ENCODE assay signal across 25 cellular contexts in genomic region chr10:104563051-104563450, GRCh38.
"Had no signal": no experiment of that assay in that cellular context is flagged by ENCODE, and none has a peak within 500 bp of the region (broad histone marks: within the 10 kb centered on the region; RNA-seq: fewer than 3 reads in every experiment).

No MANE protein-coding gene starts in this region.

- H3K27ac ChIP-seq: colonic mucosa, coronary artery, dorsolateral prefrontal cortex, epithelial cell of prostate, esophagus squamous epithelium, foreskin keratinocyte, gastrocnemius medialis, gastroesophageal sphincter, heart left ventricle, heart right ventricle had no signal

- H3K36me3 ChIP-seq: colonic mucosa, esophagus squamous epithelium, gastrocnemius medialis, gastroesophageal sphincter, heart left ventricle, heart right ventricle had no signal

- H3K4me3 ChIP-seq: colonic mucosa, coronary artery, dorsolateral prefrontal cortex, esophagus squamous epithelium, gastrocnemius medialis, gastroesophageal sphincter, heart left ventricle, heart right ventricle had no signal

- H3K27ac Mint-ChIP-seq: dendritic cell treated with granulocyte-macrophage colony-stimulating factor and Interleukin-4, amounts not matched to agents 40 ng/mL and 50 ng/mL, for 4 days; effector memory CD8-positive, alpha-beta T cell had no signal

- H3K4me3 Mint-ChIP-seq: dendritic cell treated with granulocyte-macrophage colony-stimulating factor and Interleukin-4, amounts not matched to agents 40 ng/mL and 50 ng/mL, for 4 days; effector memory CD8-positive, alpha-beta T cell had no signal

- H3K4me1 ChIP-seq: colonic mucosa, esophagus squamous epithelium, foreskin keratinocyte, gastrocnemius medialis, gastroesophageal sphincter, heart left ventricle, heart right ventricle had no signal

- ATAC-seq: effector memory CD8-positive, alpha-beta T cell; esophagus mucosa; foreskin keratinocyte; gastrocnemius medialis; gastroesophageal sphincter; heart left ventricle; heart right ventricle had no signal

- FAIRE-seq: colon, endometrium, endothelial cell of umbilical vein had no signal

- DNase-seq: colonic mucosa; cortex of kidney; dermis blood vessel endothelial cell; dorsolateral prefrontal cortex; effector CD4-positive, alpha-beta T cell; effector CD8-positive, alpha-beta T cell; effector memory CD4-positive, alpha-beta T cell; effector memory CD8-positive, alpha-beta T cell; erythroblast; esophagus squamous epithelium; foreskin fibroblast; foreskin keratinocyte; foreskin melanocyte; gastrocnemius medialis; head of caudate nucleus; heart left ventricle; heart right ventricle had no signal

- H3K9me3 Mint-ChIP-seq: dendritic cell treated with granulocyte-macrophage colony-stimulating factor and Interleukin-4, amounts not matched to agents 40 ng/mL and 50 ng/mL, for 4 days had no signal

- H3K27me3 ChIP-seq: colonic mucosa, esophagus squamous epithelium, gastrocnemius medialis, gastroesophageal sphincter, heart left ventricle had no signal

- H3K9me3 ChIP-seq: colonic mucosa, esophagus squamous epithelium, gastrocnemius medialis had no signal
